In the genomic region with DNA sequence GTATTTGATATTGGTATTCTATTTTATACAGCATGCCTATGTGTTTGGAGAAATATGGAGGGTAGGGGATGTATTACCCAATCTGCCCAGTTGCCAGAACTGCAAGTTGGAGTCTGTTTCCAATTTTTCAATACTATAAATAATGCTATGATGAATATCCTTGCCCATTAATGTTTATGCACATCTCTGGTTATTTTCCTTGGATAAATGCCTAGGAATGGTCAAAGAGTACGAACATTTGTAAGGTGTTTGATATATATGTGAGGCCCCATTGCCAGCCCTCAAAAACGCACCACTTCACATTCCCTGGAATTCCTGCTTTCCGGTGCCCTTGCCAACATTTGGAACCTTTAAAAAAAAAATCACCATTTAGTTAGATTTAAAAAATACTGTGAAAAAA, we compare ENCODE assay signal across 25 cellular contexts. TPM values are rescaled to one million over a fixed set of nuclear protein-coding genes. Genes with fewer than 3 reads are reported as not detected.
"Had no signal": no experiment of that assay in that cellular context is flagged by ENCODE, and none has a peak within 500 bp of the region (broad histone marks: within the 10 kb centered on the region; RNA-seq: fewer than 3 reads in every experiment).

No MANE protein-coding gene starts in this region.

- H3K27me3 ChIP-seq: spleen, tibial artery, upper lobe of left lung, uterus had no signal

- H3K36me3 Mint-ChIP-seq: naive thymus-derived CD8-positive, alpha-beta T cell; stimulated activated memory B cell treated with anti-CD40 and anti-IgM and Interleukin-4, amounts not matched to agents 10 μg/mL and 1 μg/mL and 100 μg/mL, for 72 hours had no signal

- FAIRE-seq: colon, islet of Langerhans had no signal

- H3K27me3 Mint-ChIP-seq: stimulated activated memory B cell treated with anti-CD40 and anti-IgM and Interleukin-4, amounts not matched to agents 10 μg/mL and 1 μg/mL and 100 μg/mL, for 72 hours; stimulated activated naive CD8-positive, alpha-beta T cell treated with anti-CD3 and anti-CD28 coated beads, Interleukin-15, Interleukin-2, amounts not matched to agents 100 ng/mL and 50 ng/mL, for 24 hours had no signal

- H3K4me1 Mint-ChIP-seq: neural crest cell had no signal

- H3K27ac ChIP-seq: spleen, tibial artery, upper lobe of left lung, uterus had no signal

- H3K4me1 ChIP-seq: spleen, tibial artery, uterus had no signal

- H3K4me3 ChIP-seq: mucosa of descending colon, spleen, tibial artery, upper lobe of left lung, uterus had no signal

- H3K36me3 ChIP-seq: spleen, tibial artery, upper lobe of left lung, uterus had no signal

- H3K9me3 Mint-ChIP-seq: dendritic cell treated with granulocyte-macrophage colony-stimulating factor and Interleukin-4, amounts not matched to agents 40 ng/mL and 50 ng/mL, for 4 days; naive thymus-derived CD8-positive, alpha-beta T cell; neural crest cell; stimulated activated memory B cell treated with anti-CD40 and anti-IgM and Interleukin-4, amounts not matched to agents 10 μg/mL and 1 μg/mL and 100 μg/mL, for 72 hours; stimulated activated naive CD8-positive, alpha-beta T cell treated with anti-CD3 and anti-CD28 coated beads, Interleukin-15, Interleukin-2, amounts not matched to agents 100 ng/mL and 50 ng/mL, for 24 hours had no signal

- H3K27ac Mint-ChIP-seq: dendritic cell treated with granulocyte-macrophage colony-stimulating factor and Interleukin-4, amounts not matched to agents 40 ng/mL and 50 ng/mL, for 4 days; naive thymus-derived CD8-positive, alpha-beta T cell; stimulated activated memory B cell treated with anti-CD40 and anti-IgM and Interleukin-4, amounts not matched to agents 10 μg/mL and 1 μg/mL and 100 μg/mL, for 72 hours; stimulated activated naive CD8-positive, alpha-beta T cell treated with anti-CD3 and anti-CD28 coated beads, Interleukin-15, Interleukin-2, amounts not matched to agents 100 ng/mL and 50 ng/mL, for 24 hours had no signal

- H3K9me3 ChIP-seq: mucosa of descending colon, spleen, tibial artery, upper lobe of left lung, uterus had no signal

- H3K4me3 Mint-ChIP-seq: dendritic cell treated with granulocyte-macrophage colony-stimulating factor and Interleukin-4, amounts not matched to agents 40 ng/mL and 50 ng/mL, for 4 days; naive thymus-derived CD8-positive, alpha-beta T cell; neural crest cell; stimulated activated memory B cell treated with anti-CD40 and anti-IgM and Interleukin-4, amounts not matched to agents 10 μg/mL and 1 μg/mL and 100 μg/mL, for 72 hours; stimulated activated naive CD8-positive, alpha-beta T cell treated with anti-CD3 and anti-CD28 coated beads, Interleukin-15, Interleukin-2, amounts not matched to agents 100 ng/mL and 50 ng/mL, for 24 hours had no signal

- DNase-seq: effector CD4-positive, alpha-beta T cell; foreskin melanocyte; head of caudate nucleus; hippocampal formation; kidney glomerular epithelial cell; mucosa of descending colon; naive thymus-derived CD8-positive, alpha-beta T cell; posterior cingulate gyrus; spleen; stimulated activated CD4-positive, alpha-beta T cell treated with anti-CD3 and anti-CD28 coated beads, Interleukin-15, amount 100 ng/mL, for 24 hours; stimulated activated CD4-positive, alpha-beta T cell treated with anti-CD3 and anti-CD28 coated beads, Interleukin-1b, Interleukin-23, amount 100 ng/mL, for 48 hours; stimulated activated CD4-positive, alpha-beta T cell treated with anti-CD3 and anti-CD28 coated beads, Interleukin-4, amount 100 ng/mL, for 24 hours; tibial artery; upper lobe of left lung; uterus had no signal

- ATAC-seq: esophagus mucosa; mucosa of descending colon; naive thymus-derived CD8-positive, alpha-beta T cell; sciatic nerve; stimulated activated memory B cell treated with anti-CD40 and anti-IgM and Interleukin-4, amounts not matched to agents 10 μg/mL and 1 μg/mL and 100 μg/mL, for 72 hours had no signal

RNA-seq across cellular contexts. Expression of a gene that starts 34.3 kb away (rescaled TPM):
- total RNA-seq: naive thymus-derived CD8-positive, alpha-beta T cell; sciatic nerve; skeletal muscle tissue; spleen; temporal lobe had no signal
- polyA plus RNA-seq: naive thymus-derived CD8-positive, alpha-beta T cell; spleen had no signal
